8 cellular contexts compared by ENCODE assay signal in genomic region chr12:95943231-95943842, GRCh38. TPM values are rescaled to one million over a fixed set of nuclear protein-coding genes. Genes with fewer than 3 reads are reported as not detected.
DNase-seq lines count a peak whose midpoint lies in the region; ATAC-seq and TF ChIP-seq lines count a peak whose summit lies in the region.

A gene with protein sequence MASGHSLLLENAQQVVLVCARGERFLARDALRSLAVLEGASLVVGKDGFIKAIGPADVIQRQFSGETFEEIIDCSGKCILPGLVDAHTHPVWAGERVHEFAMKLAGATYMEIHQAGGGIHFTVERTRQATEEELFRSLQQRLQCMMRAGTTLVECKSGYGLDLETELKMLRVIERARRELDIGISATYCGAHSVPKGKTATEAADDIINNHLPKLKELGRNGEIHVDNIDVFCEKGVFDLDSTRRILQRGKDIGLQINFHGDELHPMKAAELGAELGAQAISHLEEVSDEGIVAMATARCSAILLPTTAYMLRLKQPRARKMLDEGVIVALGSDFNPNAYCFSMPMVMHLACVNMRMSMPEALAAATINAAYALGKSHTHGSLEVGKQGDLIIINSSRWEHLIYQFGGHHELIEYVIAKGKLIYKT (plus strand): TSS chr12:95943331. CDS start chr12:95943399, 68 bp downstream.

- H3K4me2 ChIP-seq in DOHH2 (ENCODE audit: low read length) (peak within 1 kb of the TSS; percentile 86), skeletal muscle satellite cell (ENCODE audit: low read length) (peak within 1 kb of the TSS; percentile 97)

- H3F3A ChIP-seq in DOHH2 (ENCODE audit: control insufficient read depth, insufficient read depth): no peaks in the 10 kb centered on the region

- H3K4me1 ChIP-seq in DOHH2 (ENCODE audit: control insufficient read depth, low read length): peaks cover 10% of the 10 kb centered on the region
- H3K4me1 ChIP-seq in iPS DF 6.9 (ENCODE audit: control insufficient read depth, insufficient read depth, low read length): no peaks in the 10 kb centered on the region
- no peaks in the 10 kb centered on the region for H3K4me1 ChIP-seq in skeletal muscle satellite cell (ENCODE audit: control insufficient read depth, insufficient read depth, low read length)

- H3K9me3 ChIP-seq in DOHH2 (ENCODE audit: control insufficient read depth, insufficient read depth, low read length): no peaks in the 10 kb centered on the region
- no peaks in the 10 kb centered on the region for H3K9me3 ChIP-seq in T-helper 17 cell (ENCODE audit: control insufficient read depth, low read length, poor library complexity, severe bottlenecking)
- no peaks in the 10 kb centered on the region for H3K9me3 ChIP-seq in iPS DF 6.9 (ENCODE audit: control insufficient read depth, insufficient read depth, low read length)
- no peaks in the 10 kb centered on the region for H3K9me3 ChIP-seq in skeletal muscle satellite cell (replicated peaks; ENCODE audit: low read length)

- no peaks in the 10 kb centered on the region for H4K20me1 ChIP-seq in DOHH2 (ENCODE audit: control insufficient read depth, insufficient read depth, low read depth, low read length)

- H3K27me3 Mint-ChIP-seq in T-helper 17 cell: no peaks in the 10 kb centered on the region

- H3K79me2 ChIP-seq in DOHH2 (ENCODE audit: control insufficient read depth, low read length): peaks cover 6% of the 10 kb centered on the region; the same call in 1 of the 2 replicates

- DNase-seq in HuH-7 (ENCODE audit: low spot score) (peak; percentile 59), T-helper 17 cell (peak; percentile 36 to 51 (median 48)), astrocyte of the cerebellum (ENCODE audit: low read depth) (no peak), iPS DF 6.9 (ENCODE audit: low read depth, low spot score) (no peak), NCI-H446 treated with DMSO at 0.1 percent for 48 hours (lab: John Stamatoyannopoulos, UW) (no peak)

- H3K9me2 ChIP-seq in DOHH2 (replicated peaks; ENCODE audit: control insufficient read depth, low read length): no peaks in the 10 kb centered on the region

- in situ Hi-C loops in astrocyte of the cerebellum (cut with HindIII; ENCODE audit: low sequenced_read_pairs): no loop called here

- no peaks in the 10 kb centered on the region for H3K36me3 ChIP-seq in DOHH2 (ENCODE audit: control insufficient read depth, low read length)
- no peaks in the 10 kb centered on the region for H3K36me3 ChIP-seq in iPS DF 6.9 (ENCODE audit: control insufficient read depth, insufficient read depth, low read length)
- H3K36me3 ChIP-seq in skeletal muscle satellite cell (ENCODE audit: insufficient read depth, low read length): no peaks in the 10 kb centered on the region

- H3K27ac Mint-ChIP-seq in T-helper 17 cell: peak within 1 kb of the TSS; percentile 87

- peak within 1 kb of the TSS; percentile 98 for H3K4me3 Mint-ChIP-seq in T-helper 17 cell

- H3K36me3 Mint-ChIP-seq in T-helper 17 cell (ENCODE audit: low read depth): peaks cover 3% of the 10 kb centered on the region

- H3K27me3 ChIP-seq in DOHH2 (ENCODE audit: control insufficient read depth, low read length) (peaks cover 7% of the 10 kb centered on the region; the same call in 1 of the 2 replicates), iPS DF 6.9 (ENCODE audit: control insufficient read depth, insufficient read depth, low read length) (peaks cover 2% of the 10 kb centered on the region; the same call in 1 of the 2 replicates), skeletal muscle satellite cell (ENCODE audit: control insufficient read depth, insufficient read depth, low read length) (peaks cover 9% of the 10 kb centered on the region)

- H3K4me3 ChIP-seq in DOHH2 (ENCODE audit: low read length) (peak within 1 kb of the TSS; percentile 88), astrocyte of the cerebellum (ENCODE audit: low read depth, low read length) (peak within 1 kb of the TSS; percentile 62), iPS DF 6.9 (ENCODE audit: low read length) (peak within 1 kb of the TSS; percentile 49), skeletal muscle satellite cell (ENCODE audit: low read length) (peak within 1 kb of the TSS; percentile 86)

- no CpG with 5 or more reads among the region's 48 CpGs for WGBS in iPS DF 6.9 (ENCODE audit: insufficient coverage, insufficient read length)

- H3K4me1 Mint-ChIP-seq in T-helper 17 cell: peaks cover 12% of the 10 kb centered on the region

- TF ChIP-seq CTCF in DOHH2 (IDR thresholded peaks at IDR 0.05; ENCODE audit: low read depth, low read length, poor library complexity, severe bottlenecking): peak; percentile 31
- TF ChIP-seq CTCF in astrocyte of the cerebellum (IDR thresholded peaks at IDR 0.05; ENCODE audit: low read depth, low read length, missing control alignments): peak; percentile 22

- H3K9ac ChIP-seq in skeletal muscle satellite cell (ENCODE audit: low read depth, low read length): peak within 1 kb of the TSS; percentile 75

- H3K27ac ChIP-seq in DOHH2 (ENCODE audit: low read depth, low read length): peak within 1 kb of the TSS; percentile 45
- H3K27ac ChIP-seq in iPS DF 6.9 (ENCODE audit: low read length): no peak within 1 kb of the TSS

- ATAC-seq in GM21528 (IDR thresholded peaks at IDR 0.05; ENCODE audit: low FRiP score, unreplicated experiment) (peak; percentile 70), T-helper 17 cell (peak; percentile 75)

RNA-seq across cellular contexts. Expression of the gene that starts here (rescaled TPM):
- 1 to 10 TPM in 1 of 2 donors, under 1 TPM in 1; 0.47 to 1.1 TPM for total RNA-seq in T-helper 17 cell
- total RNA-seq in skeletal muscle satellite cell (2012; rRNA removed): under 0.01 and 0.44 TPM in 2 replicates

Comparison
In these comparisons a context has a peak if more than half of its experiments do, and no peak if none do; other contexts are left out.
1. DNase-seq: peak in HuH-7 (single experiment) and T-helper 17 cell (3 of 3); none in astrocyte of the cerebellum (single experiment), iPS DF 6.9 (single experiment) and NCI-H446 treated with DMSO at 0.1 percent for 48 hours (single experiment).
2. Peak in every context shown above with its lines, with median percentiles within 50 percentile points of each other: H3K4me3 ChIP-seq.